In the genomic region with DNA sequence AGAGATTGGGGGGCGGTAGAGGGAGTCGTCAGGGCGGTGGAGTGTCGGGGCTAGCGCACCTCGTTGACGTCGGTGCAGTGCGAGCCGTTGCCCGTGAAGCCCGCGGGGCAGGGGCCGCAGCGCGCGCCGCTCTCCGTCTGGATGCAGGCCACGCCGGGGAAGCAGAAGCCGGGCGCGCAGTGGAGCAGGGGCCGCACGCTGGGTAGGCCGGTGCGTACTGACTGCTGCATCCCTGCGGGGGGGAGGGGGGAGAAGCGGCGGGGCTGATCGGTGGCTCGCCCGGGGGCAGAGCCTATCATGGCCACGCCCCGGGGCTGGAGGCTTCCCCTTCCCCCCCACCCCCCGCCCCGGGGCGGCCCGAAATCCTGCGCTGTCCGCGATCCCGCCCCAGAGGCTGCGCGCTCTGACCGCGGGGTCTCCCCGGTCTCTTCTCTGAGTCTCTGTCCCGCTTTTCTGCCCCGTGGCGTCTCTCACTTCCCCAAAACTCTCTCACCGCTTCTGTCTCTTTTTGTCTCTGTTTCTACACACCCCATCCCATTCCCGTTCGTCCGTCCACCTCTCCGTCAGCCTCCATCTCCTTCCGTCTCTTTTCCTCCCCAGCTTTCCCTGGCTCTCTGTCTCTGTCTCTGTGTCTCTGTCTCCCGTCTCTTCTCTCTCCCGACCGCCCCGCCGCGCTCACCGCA, we compare ENCODE assay signal across 9 cellular contexts. TPM values are rescaled to one million over a fixed set of nuclear protein-coding genes. Genes with fewer than 3 reads are reported as not detected.
A peak's percentile ranks its signal among the peaks of the same experiment; 100 is the strongest.
DNase-seq lines count a peak whose midpoint lies in the region; ATAC-seq and TF ChIP-seq lines count a peak whose summit lies in the region.
"Had no signal": no experiment of that assay in that cellular context is flagged by ENCODE, and none has a peak within 500 bp of the region (broad histone marks: within the 10 kb centered on the region; RNA-seq: fewer than 3 reads in every experiment).

No MANE protein-coding gene starts in this region.

- H3K27me3 ChIP-seq in hepatocyte = peaks cover 83% of the 10 kb centered on the region

- CTCF ChIA-PET in activated CD4-positive, alpha-beta memory T cell treated with anti-CD3 and anti-CD28 coated beads for 36 hours (lab: Charles Lee) = interaction anchor here (1.7 kb wide), 1 partner anchor 58 kb away, joined by 9 read pairs; no protein-coding TSS in a partner anchor

- no peak overlapping the region for H3K27ac Mint-ChIP-seq in activated CD4-positive, alpha-beta memory T cell treated with anti-CD3 and anti-CD28 coated beads for 36 hours

- DNase-seq in NOMO-1 (lab: John Stamatoyannopoulos, UW; ENCODE audit: unreplicated experiment in 2 of 2) (peak; percentile 21 to 42), NOMO-1 treated with dmso at 0.1 percent for 144 hours (lab: John Stamatoyannopoulos, UW; ENCODE audit: unreplicated experiment) (no peak), hepatocyte (ENCODE audit: low spot score) (peak; percentile 57), LoVo (ENCODE audit: low spot score) (no peak)
- peak; percentile 40 for DNase-seq in activated CD4-positive, alpha-beta memory T cell treated with anti-CD3 and anti-CD28 coated beads for 36 hours
- DNase-seq in stimulated activated CD8-positive, alpha-beta memory T cell treated with anti-CD3 and anti-CD28 coated beads, Interleukin-4, amount 100 ng/mL, for 24 hours (ENCODE audit: low read depth) = peak; percentile 19

- H3K4me2 ChIP-seq in hepatocyte = peak overlapping the region; percentile 72

- H3K4me1 Mint-ChIP-seq in activated CD4-positive, alpha-beta memory T cell treated with anti-CD3 and anti-CD28 coated beads for 36 hours (ENCODE audit: low read depth) = peaks cover 37% of the 10 kb centered on the region

- no peaks in the 10 kb centered on the region for H3K36me3 Mint-ChIP-seq in activated CD4-positive, alpha-beta memory T cell treated with anti-CD3 and anti-CD28 coated beads for 36 hours

- no peak for TF ChIP-seq CTCF in hepatocyte (IDR thresholded peaks at IDR 0.05; ENCODE audit: poor library complexity)

- WGBS in hepatocyte (ENCODE audit: low lambda C conversion rate, missing lambda C conversion rate) = 6% methylated on average over 33 of the region's 65 CpGs

- peak overlapping the region; percentile 19 for H3K4me3 Mint-ChIP-seq in activated CD4-positive, alpha-beta memory T cell treated with anti-CD3 and anti-CD28 coated beads for 36 hours

- POLR2A ChIA-PET in activated CD4-positive, alpha-beta memory T cell treated with anti-CD3 and anti-CD28 coated beads for 36 hours (lab: Charles Lee) = no interaction called here

- ATAC-seq in HG03439 (IDR thresholded peaks at IDR 0.05; ENCODE audit: unreplicated experiment) (no peak), HG03521 (IDR thresholded peaks at IDR 0.05; ENCODE audit: unreplicated experiment) (no peak)

- H3K4me1 ChIP-seq in hepatocyte (ENCODE audit: insufficient read depth) = peaks cover 13% of the 10 kb centered on the region

- no peaks in the 10 kb centered on the region for H3K9me3 ChIP-seq in hepatocyte (ENCODE audit: low read depth)

- H3K4me3 ChIP-seq in hepatocyte = no peak overlapping the region

- no peak overlapping the region for H3K27ac ChIP-seq in hepatocyte

- peaks cover 71% of the 10 kb centered on the region for H3K27me3 Mint-ChIP-seq in activated CD4-positive, alpha-beta memory T cell treated with anti-CD3 and anti-CD28 coated beads for 36 hours

- no peaks in the 10 kb centered on the region for H3K36me3 ChIP-seq in hepatocyte (replicated peaks; ENCODE audit: insufficient read depth, low read depth)

- H3K9me3 Mint-ChIP-seq in activated CD4-positive, alpha-beta memory T cell treated with anti-CD3 and anti-CD28 coated beads for 36 hours = no peaks in the 10 kb centered on the region

- intact Hi-C loops in activated CD4-positive, alpha-beta memory T cell treated with anti-CD3 and anti-CD28 coated beads for 36 hours (cut with micrococcal nuclease) = loop anchor here (5.0 kb wide), 1 partner anchor 47 kb away; no protein-coding TSS in a partner anchor

- no peaks in the 10 kb centered on the region for H4K20me1 ChIP-seq in hepatocyte (ENCODE audit: insufficient read depth, poor library complexity, severe bottlenecking)

- H2AFZ ChIP-seq in hepatocyte = no peak overlapping the region

- H3K9me2 ChIP-seq in hepatocyte (replicated peaks; ENCODE audit: insufficient read depth) = no peaks in the 10 kb centered on the region

- no peaks in the 10 kb centered on the region for H3K79me2 ChIP-seq in hepatocyte

RNA-seq across cellular contexts. Expression of gene COMP, which starts 1.1 kb away (rescaled TPM):
- total RNA-seq in activated CD4-positive, alpha-beta memory T cell treated with anti-CD3 and anti-CD28 coated beads for 36 hours = not detected
- 2.8 and 3.0 TPM in 2 replicates for total RNA-seq in hepatocyte
- 12.5 and 16.3 TPM in 2 replicates for polyA plus RNA-seq in hepatocyte
- total RNA-seq: mononuclear cell had no signal

RNA-seq across cellular contexts. Expression of gene UPF1, which starts 41.7 kb away (rescaled TPM):
- total RNA-seq in activated CD4-positive, alpha-beta memory T cell treated with anti-CD3 and anti-CD28 coated beads for 36 hours = 10 to 100 TPM; 71.7 to 77.2 TPM
- total RNA-seq in hepatocyte = 24.5 and 47.2 TPM in 2 replicates
- polyA plus RNA-seq in hepatocyte = 22.2 and 27.0 TPM in 2 replicates

Comparison
In these comparisons a context has a peak if more than half of its experiments do, and no peak if none do; other contexts are left out.
1. DNase-seq: peak in NOMO-1 (2 of 2), activated CD4-positive, alpha-beta memory T cell treated with anti-CD3 and anti-CD28 coated beads for 36 hours (single experiment), hepatocyte (single experiment) and stimulated activated CD8-positive, alpha-beta memory T cell treated with anti-CD3 and anti-CD28 coated beads, Interleukin-4, amount 100 ng/mL, for 24 hours (single experiment); none in NOMO-1 treated with dmso at 0.1 percent for 144 hours (single experiment) and LoVo (single experiment).